In genomic region chr20:52619671-52620070, GRCh38 we compare ENCODE assay signal across 27 cellular contexts.
"Had no signal": no experiment of that assay in that cellular context is flagged by ENCODE, and none has a peak within 500 bp of the region (broad histone marks: within the 10 kb centered on the region; RNA-seq: fewer than 3 reads in every experiment).

No MANE protein-coding gene starts in this region.

- H3K9me3 Mint-ChIP-seq: activated naive CD4-positive, alpha-beta T cell treated with anti-CD3 and anti-CD28 coated beads, Interleukin-2, amount 50 U/mL, for 24 hours had no signal

- DNase-seq: activated CD4-positive, alpha-beta T cell treated with anti-CD3 and anti-CD28 coated beads for 48 hours; activated CD4-positive, alpha-beta T cell treated with anti-CD3 and anti-CD28 coated beads, Interleukin-2, amount 50 U/mL, for 4 hours; activated CD4-positive, CD25-positive, alpha-beta regulatory T cell treated with anti-CD3 and anti-CD28 coated beads, Interleukin-2, amount 50 U/mL, for 72 hours; activated CD8-positive, alpha-beta memory T cell treated with anti-CD3 and anti-CD28 coated beads, Interleukin-2, amount 50 U/mL, for 48 hours; activated CD8-positive, alpha-beta T cell treated with anti-CD3 and anti-CD28 coated beads, Interleukin-2, amount 10 ng/mL, durations not matched to agents 7 days and 5 days; activated effector memory CD4-positive, alpha-beta T cell treated with Interleukin-2 at 50 U/mL for 16 hours; activated naive CD4-positive, alpha-beta T cell; activated T-cell treated with anti-CD3 and anti-CD28 coated beads, Interleukin-2, amount 50 U/mL, for 1 hour; amniotic stem cell; body of pancreas; IMR-90; Kasumi-1; KBM-7; NCI-H1105 treated with DMSO at 0.1 percent for 48 hours; NCI-H1436 treated with DMSO at 0.1 percent for 48 hours; NCI-H187; NCI-H2081 treated with DMSO at 0.1 percent for 48 hours; NCI-H2171; NCI-H446 treated with DMSO at 0.1 percent for 48 hours; NCI-H524 treated with DMSO at 0.1 percent for 48 hours; NCI-H748 treated with DMSO at 0.1 percent for 48 hours; NK-92 treated with Interleukin-12 subunit alpha and Interleukin-12 subunit beta, amount 100 ng/mL, for 24 hours; Peyer's patch; SHP77; SW 1271 had no signal

- ATAC-seq: activated CD8-positive, alpha-beta T cell treated with anti-CD3 and anti-CD28 coated beads, Interleukin-2, amount 10 ng/mL, durations not matched to agents 7 days and 5 days; body of pancreas; SK-N-SH treated with all-trans-retinoic acid at 6 μM for 48 hours had no signal

- H3K4me3 Mint-ChIP-seq: activated CD8-positive, alpha-beta T cell treated with anti-CD3 and anti-CD28 coated beads, Interleukin-2, amount 10 ng/mL, durations not matched to agents 7 days and 5 days; activated naive CD4-positive, alpha-beta T cell treated with anti-CD3 and anti-CD28 coated beads, Interleukin-2, amount 50 U/mL, for 24 hours had no signal

- H3K27ac Mint-ChIP-seq: activated CD8-positive, alpha-beta T cell treated with anti-CD3 and anti-CD28 coated beads, Interleukin-2, amount 10 ng/mL, durations not matched to agents 7 days and 5 days had no signal

- H3K27me3 Mint-ChIP-seq: activated naive CD4-positive, alpha-beta T cell treated with anti-CD3 and anti-CD28 coated beads, Interleukin-2, amount 50 U/mL, for 24 hours had no signal
